Comparison of ENCODE assay signal across 10 cellular contexts in genomic region chr5:174533771-174534221, GRCh38.
DNase-seq lines count a peak whose midpoint lies in the region; ATAC-seq, FAIRE-seq and TF ChIP-seq lines count a peak whose summit lies in the region.
"Had no signal": no experiment of that assay in that cellular context is flagged by ENCODE, and none has a peak within 500 bp of the region (broad histone marks: within the 10 kb centered on the region; RNA-seq: fewer than 3 reads in every experiment).

No MANE protein-coding gene starts in this region.

- DNase-seq in ELR (ENCODE audit: low read depth) (peak; percentile 92), PC-9 (peak; percentile 18 to 92), pancreas (no peak), WTC11 (ENCODE audit: low spot score) (no peak), NCI-H146 (lab: John Stamatoyannopoulos, UW) (no peak), ascending aorta (ENCODE audit: low spot score in 2 of 2) (no peak), NCI-H510A (lab: John Stamatoyannopoulos, UW) (no peak)
- DNase-seq: effector memory CD8-positive, alpha-beta T cell; NCI-H526 treated with DMSO at 0.1 percent for 48 hours had no signal

- POLR2A ChIA-PET in PC-9 (lab: Charles Lee; ENCODE audit: unreplicated experiment) (no interaction called here), WTC11 (lab: Charles Lee) (no interaction called here)

- 75 to 77% methylated on average over 4 of the region's 4 CpGs for WGBS in pancreas, 2 donors

- H3K27ac Mint-ChIP-seq in dendritic cell treated with granulocyte-macrophage colony-stimulating factor and Interleukin-4, amounts not matched to agents 40 ng/mL and 50 ng/mL, for 4 days, result peak overlapping the region; percentile 32
- no peak overlapping the region for H3K27ac Mint-ChIP-seq in WTC11
- H3K27ac Mint-ChIP-seq: effector memory CD8-positive, alpha-beta T cell had no signal

- peaks cover 28% of the 10 kb centered on the region for H3F3A ChIP-seq in PC-9 (ENCODE audit: insufficient read depth, low read depth)

- ATAC-seq in pancreas, result peak in 3 of 4 donors; percentile 37 to 53 (median 50)
- no peak for ATAC-seq in WTC11
- ATAC-seq: effector memory CD8-positive, alpha-beta T cell had no signal

- no peaks in the 10 kb centered on the region for H3K36me3 Mint-ChIP-seq in dendritic cell treated with granulocyte-macrophage colony-stimulating factor and Interleukin-4, amounts not matched to agents 40 ng/mL and 50 ng/mL, for 4 days (ENCODE audit: low read depth)
- H3K36me3 Mint-ChIP-seq in WTC11, result peaks cover 7% of the 10 kb centered on the region

- H3K4me1 ChIP-seq in PC-9 (replicated peaks; ENCODE audit: insufficient read depth), result peaks cover 64% of the 10 kb centered on the region
- H3K4me1 ChIP-seq in pancreas, result peaks cover 0 to 8% (median 0%) of the 10 kb centered on the region in 3 donors
- peaks cover 12 to 16% of the 10 kb centered on the region in 2 donors for H3K4me1 ChIP-seq in ascending aorta

- H3K4me1 Mint-ChIP-seq in dendritic cell treated with granulocyte-macrophage colony-stimulating factor and Interleukin-4, amounts not matched to agents 40 ng/mL and 50 ng/mL, for 4 days (ENCODE audit: low read depth), result peaks cover 45% of the 10 kb centered on the region
- H3K4me1 Mint-ChIP-seq in WTC11, result peaks cover 30% of the 10 kb centered on the region

- no peak overlapping the region for H3K4me3 Mint-ChIP-seq in dendritic cell treated with granulocyte-macrophage colony-stimulating factor and Interleukin-4, amounts not matched to agents 40 ng/mL and 50 ng/mL, for 4 days
- H3K4me3 Mint-ChIP-seq in WTC11, result no peak overlapping the region
- H3K4me3 Mint-ChIP-seq: effector memory CD8-positive, alpha-beta T cell had no signal

- intact Hi-C loops in PC-9 (cut with micrococcal nuclease; ENCODE audit: unreplicated experiment), result no loop called here
- intact Hi-C loops in dendritic cell treated with granulocyte-macrophage colony-stimulating factor and Interleukin-4, amounts not matched to agents 40 ng/mL and 50 ng/mL, for 4 days (cut with micrococcal nuclease), result no loop called here
- intact Hi-C loops in pancreas (cut with DNase I), result no loop called here
- intact Hi-C loops in ascending aorta (cut with DNase I), result loop anchor here (1.0 to 10.0 kb wide), 3 partner anchors 18 to 916 kb away; partner anchors contain the start of genes BOD1 and MSX2

- peaks cover 4% of the 10 kb centered on the region for H3K27me3 Mint-ChIP-seq in dendritic cell treated with granulocyte-macrophage colony-stimulating factor and Interleukin-4, amounts not matched to agents 40 ng/mL and 50 ng/mL, for 4 days
- H3K27me3 Mint-ChIP-seq in WTC11 (ENCODE audit: low read depth), result peaks cover 15% of the 10 kb centered on the region
- H3K27me3 Mint-ChIP-seq: effector memory CD8-positive, alpha-beta T cell had no signal

- no TSS peak for BruUV-seq in PC-9 (replicated peaks; lab: Mats Ljungman, UMichigan)

- no peaks in the 10 kb centered on the region for H3K9me3 Mint-ChIP-seq in dendritic cell treated with granulocyte-macrophage colony-stimulating factor and Interleukin-4, amounts not matched to agents 40 ng/mL and 50 ng/mL, for 4 days
- peaks cover 9% of the 10 kb centered on the region for H3K9me3 Mint-ChIP-seq in WTC11

- H4K20me1 ChIP-seq in PC-9 (ENCODE audit: insufficient read depth), result no peaks in the 10 kb centered on the region

- TF ChIP-seq CTCF in PC-9 (conservative IDR thresholded peaks at IDR 0.05) (no peak), pancreas (IDR thresholded peaks at IDR 0.05) (no peak), WTC11 (IDR thresholded peaks at IDR 0.05) (no peak), ascending aorta (IDR thresholded peaks at IDR 0.05) (no peak)

- FAIRE-seq in pancreas (lab: Jason Lieb, UNC), result no peak

- CTCF ChIA-PET in PC-9 (lab: Charles Lee) (no interaction called here), WTC11 (lab: Charles Lee) (interaction anchor here (1.0 kb wide), 1 partner anchor 69 kb away, joined by 3 read pairs; no protein-coding TSS in a partner anchor)

- no peaks in the 10 kb centered on the region for H3K9me2 ChIP-seq in PC-9 (ENCODE audit: insufficient read depth)

- 0 out of 2 replicates have a peak, but pooled peaks cover 4% of the 10 kb centered on the region for H3K9me3 ChIP-seq in PC-9 (ENCODE audit: insufficient read depth, low read depth)
- H3K9me3 ChIP-seq in pancreas, result no peaks in the 10 kb centered on the region
- H3K9me3 ChIP-seq in ascending aorta, result no peaks in the 10 kb centered on the region

- H3K27me3 ChIP-seq in PC-9 (ENCODE audit: insufficient read depth, low read depth), result no peaks in the 10 kb centered on the region
- no peaks in the 10 kb centered on the region for H3K27me3 ChIP-seq in pancreas
- H3K27me3 ChIP-seq in ascending aorta, result no peaks in the 10 kb centered on the region

- H2AFZ ChIP-seq in PC-9, result no peak overlapping the region

- no peaks in the 10 kb centered on the region for H3K79me2 ChIP-seq in PC-9 (ENCODE audit: low read depth)

- H3K27ac ChIP-seq in PC-9 (peak overlapping the region; percentile 90), pancreas (no peak overlapping the region), ascending aorta (no peak overlapping the region)

- H3K36me3 ChIP-seq in PC-9 (ENCODE audit: low read depth) (no peaks in the 10 kb centered on the region), pancreas (no peaks in the 10 kb centered on the region), ascending aorta (no peaks in the 10 kb centered on the region)

- peak overlapping the region; percentile 19; the same call in 1 of the 2 replicates for H3K4me3 ChIP-seq in PC-9
- H3K4me3 ChIP-seq in pancreas, result no peak overlapping the region
- no peak overlapping the region for H3K4me3 ChIP-seq in ascending aorta

- peak overlapping the region; percentile 70 for H3K4me2 ChIP-seq in PC-9

TF ChIP-seq in WTC11, 78 proteins besides CTCF, POLR2A, EP300 and RAD21:
- TF ChIP-seq HMGA2 (CRISPR knock-in tag; IDR thresholded peaks at IDR 0.05) (no peak), NFYB (CRISPR knock-in tag; conservative IDR thresholded peaks at IDR 0.05; ENCODE audit: low read depth) (no peak), NR2C2 (CRISPR knock-in tag; IDR thresholded peaks at IDR 0.05) (no peak), AFF4 (CRISPR knock-in tag; IDR thresholded peaks at IDR 0.05; ENCODE audit: borderline replicate concordance) (no peak), CBFB (CRISPR knock-in tag; IDR thresholded peaks at IDR 0.05; ENCODE audit: low read depth) (no peak), CDX4 (CRISPR knock-in tag; IDR thresholded peaks at IDR 0.05; ENCODE audit: borderline replicate concordance) (no peak), SOX15 (CRISPR knock-in tag; IDR thresholded peaks at IDR 0.05) (no peak), TP53 (CRISPR knock-in tag; IDR thresholded peaks at IDR 0.05) (no peak), FOXJ3 (CRISPR knock-in tag; IDR thresholded peaks at IDR 0.05; ENCODE audit: borderline replicate concordance) (no peak), ZNF121 (CRISPR knock-in tag; IDR thresholded peaks at IDR 0.05) (no peak), ZNF423 (CRISPR knock-in tag; IDR thresholded peaks at IDR 0.05) (no peak), RORB (CRISPR knock-in tag; IDR thresholded peaks at IDR 0.05) (no peak), JUN (CRISPR knock-in tag; IDR thresholded peaks at IDR 0.05) (no peak)

Comparison
In these comparisons a context has a peak if more than half of its experiments do, and no peak if none do; other contexts are left out.
1. DNase-seq: peak in ELR (single experiment) and PC-9 (2 of 2); none in pancreas (0 of 6), WTC11 (single experiment), NCI-H146 (single experiment), ascending aorta (0 of 2) and NCI-H510A (single experiment).